ENCODE assay signal across 17 cellular contexts in genomic region chr1:74679811-74680210, GRCh38.
A peak's percentile ranks its signal among the peaks of the same experiment; 100 is the strongest.
DNase-seq lines count a peak whose midpoint lies in the region; ATAC-seq and TF ChIP-seq lines count a peak whose summit lies in the region.
"Had no signal": no experiment of that assay in that cellular context is flagged by ENCODE, and none has a peak within 500 bp of the region (broad histone marks: within the 10 kb centered on the region; RNA-seq: fewer than 3 reads in every experiment).

No MANE protein-coding gene starts in this region.

- no peak for ATAC-seq in HG02588 (IDR thresholded peaks at IDR 0.05; ENCODE audit: unreplicated experiment)
- ATAC-seq: GM23338 had no signal

- no peak overlapping the region for H3K4me3 ChIP-seq in fibroblast of mammary gland (ENCODE audit: control insufficient read depth, low read depth, low read length)
- H3K4me3 ChIP-seq: GM23338, HAP-1 had no signal

- peak; percentile 88 for DNase-seq in DMS79 (lab: John Stamatoyannopoulos, UW)
- DNase-seq in NCI-H187 (lab: John Stamatoyannopoulos, UW): peak; percentile 27 to 51
- peak; percentile 86 for DNase-seq in NCI-H69 (lab: John Stamatoyannopoulos, UW)
- peak; percentile 7 for DNase-seq in fibroblast of mammary gland (ENCODE audit: low read depth)
- DNase-seq in activated CD4-positive, alpha-beta T cell treated with anti-CD3 and anti-CD28 coated beads, Interleukin-2, amount 50 U/mL, for 1 hour: no peak
- no peak for DNase-seq in NCI-H2196 treated with DMSO at 0.1 percent for 48 hours (lab: John Stamatoyannopoulos, UW; ENCODE audit: unreplicated experiment)
- DNase-seq: IMR-90, NCI-H1105 treated with DMSO at 0.1 percent for 48 hours, NCI-H2081 treated with DMSO at 0.1 percent for 48 hours, NCI-H446, NCI-H526, SIG-M5, SK-N-SH, T-helper 2 cell had no signal

- TF ChIP-seq CTCF in fibroblast of mammary gland (conservative IDR thresholded peaks at IDR 0.05; ENCODE audit: control insufficient read depth, insufficient read depth, low read depth, low read length): no peak

Comparison
In these comparisons a context has a peak if more than half of its experiments do, and no peak if none do; other contexts are left out.
1. DNase-seq: peak in DMS79 (single experiment), NCI-H187 (2 of 2), NCI-H69 (single experiment) and fibroblast of mammary gland (single experiment); none in activated CD4-positive, alpha-beta T cell treated with anti-CD3 and anti-CD28 coated beads, Interleukin-2, amount 50 U/mL, for 1 hour (single experiment) and NCI-H2196 treated with DMSO at 0.1 percent for 48 hours (single experiment).